In genomic region chr10:71423268-71423667, GRCh38 we compare ENCODE assay signal across 17 cellular contexts. TPM values are rescaled to one million over a fixed set of nuclear protein-coding genes. Genes with fewer than 3 reads are reported as not detected.
DNase-seq lines count a peak whose midpoint lies in the region; ATAC-seq and TF ChIP-seq lines count a peak whose summit lies in the region.
"Had no signal": no experiment of that assay in that cellular context is flagged by ENCODE, and none has a peak within 500 bp of the region (broad histone marks: within the 10 kb centered on the region; RNA-seq: fewer than 3 reads in every experiment).

No MANE protein-coding gene starts in this region.

- peaks cover 5% of the 10 kb centered on the region for H3K9me3 ChIP-seq in A673 (ENCODE audit: low read depth, low read length, poor library complexity, severe bottlenecking)
- H3K9me3 ChIP-seq in SK-N-MC (ENCODE audit: low read depth, low read length): no peaks in the 10 kb centered on the region
- H3K9me3 ChIP-seq: SJCRH30 had no signal

- DNase-seq in A673 (ENCODE audit: low spot score) (no peak), SK-N-MC (ENCODE audit: low read depth, low spot score) (no peak), left lobe of liver (ENCODE audit: low spot score) (peak; percentile 11)
- DNase-seq in stimulated activated CD8-positive, alpha-beta memory T cell treated with anti-CD3 and anti-CD28 coated beads, Interleukin-4, amount 100 ng/mL, for 48 hours: peak; percentile 9
- DNase-seq in activated CD4-positive, CD25-positive, alpha-beta regulatory T cell treated with anti-CD3 and anti-CD28 coated beads, Interleukin-2, amount 50 U/mL, for 72 hours: no peak
- DNase-seq: CD4-positive, CD25-positive, alpha-beta regulatory T cell; DMS79; Kasumi-1; NCI-H1694; NCI-H2081 treated with DMSO at 0.1 percent for 48 hours; NCI-H2171 treated with DMSO at 0.1 percent for 48 hours; NCI-H526; OCI-M1; SJCRH30 had no signal

- no peak overlapping the region for H3K4me3 ChIP-seq in A673 (ENCODE audit: low read depth, low read length, poor library complexity, severe bottlenecking)
- no peak overlapping the region for H3K4me3 ChIP-seq in SK-N-MC
- H3K4me3 ChIP-seq: SJCRH30 had no signal

- TF ChIP-seq CTCF in A673 (conservative IDR thresholded peaks at IDR 0.05; ENCODE audit: low read depth, low read length): no peak

- POLR2A ChIA-PET in A673 (lab: Charles Lee; ENCODE audit: low non-redundant PET): no interaction called here

- peak overlapping the region; percentile 94 for H3K27ac ChIP-seq in A673 (ENCODE audit: low read depth, low read length, poor library complexity, severe bottlenecking)
- H3K27ac ChIP-seq in SK-N-MC: peak overlapping the region; percentile 50; the same call in 1 of the 2 replicates
- H3K27ac ChIP-seq: SJCRH30 had no signal

- no peaks in the 10 kb centered on the region for H3K27me3 ChIP-seq in A673 (replicated peaks; ENCODE audit: insufficient read depth, low read depth, low read length, poor library complexity)
- H3K27me3 ChIP-seq: SJCRH30 had no signal

- BruUV-seq in A673 (replicated peaks; lab: Mats Ljungman, UMichigan): no TSS peak

- peaks cover 56% of the 10 kb centered on the region for H3K4me1 ChIP-seq in A673 (ENCODE audit: insufficient read depth, low read length, poor library complexity, severe bottlenecking)
- H3K4me1 ChIP-seq: SJCRH30 had no signal

- ATAC-seq in left lobe of liver (no peak), HG03097 (IDR thresholded peaks at IDR 0.05; ENCODE audit: low FRiP score, unreplicated experiment) (no peak), HG02763 (IDR thresholded peaks at IDR 0.05; ENCODE audit: unreplicated experiment) (no peak)
- ATAC-seq: HCT116 had no signal

- no peak overlapping the region for H3K9ac ChIP-seq in SK-N-MC (ENCODE audit: insufficient read length)

- H3K36me3 ChIP-seq in A673 (ENCODE audit: insufficient read depth, low read length, poor library complexity, severe bottlenecking): peaks cover 5% of the 10 kb centered on the region
- H3K36me3 ChIP-seq in SK-N-MC (ENCODE audit: insufficient read depth, low read length): no peaks in the 10 kb centered on the region
- H3K36me3 ChIP-seq: SJCRH30 had no signal

- intact Hi-C loops in A673 (cut with micrococcal nuclease; ENCODE audit: unreplicated experiment): no loop called here

- CTCF ChIA-PET in A673 (lab: Charles Lee): no interaction called here

RNA-seq across cellular contexts. Expression of gene CDH23, which starts 26.5 kb away (rescaled TPM):
- total RNA-seq in A673 (2021) (49.7 and 50.7 TPM in 2 replicates), left lobe of liver (20.9 TPM)

Comparison
In these comparisons a context has a peak if more than half of its experiments do, and no peak if none do; other contexts are left out.
1. DNase-seq: peak in left lobe of liver (single experiment) and stimulated activated CD8-positive, alpha-beta memory T cell treated with anti-CD3 and anti-CD28 coated beads, Interleukin-4, amount 100 ng/mL, for 48 hours (single experiment); none in A673 (single experiment), SK-N-MC (single experiment) and activated CD4-positive, CD25-positive, alpha-beta regulatory T cell treated with anti-CD3 and anti-CD28 coated beads, Interleukin-2, amount 50 U/mL, for 72 hours (single experiment).